1 cellular context compared by ENCODE assay signal in the genomic region with DNA sequence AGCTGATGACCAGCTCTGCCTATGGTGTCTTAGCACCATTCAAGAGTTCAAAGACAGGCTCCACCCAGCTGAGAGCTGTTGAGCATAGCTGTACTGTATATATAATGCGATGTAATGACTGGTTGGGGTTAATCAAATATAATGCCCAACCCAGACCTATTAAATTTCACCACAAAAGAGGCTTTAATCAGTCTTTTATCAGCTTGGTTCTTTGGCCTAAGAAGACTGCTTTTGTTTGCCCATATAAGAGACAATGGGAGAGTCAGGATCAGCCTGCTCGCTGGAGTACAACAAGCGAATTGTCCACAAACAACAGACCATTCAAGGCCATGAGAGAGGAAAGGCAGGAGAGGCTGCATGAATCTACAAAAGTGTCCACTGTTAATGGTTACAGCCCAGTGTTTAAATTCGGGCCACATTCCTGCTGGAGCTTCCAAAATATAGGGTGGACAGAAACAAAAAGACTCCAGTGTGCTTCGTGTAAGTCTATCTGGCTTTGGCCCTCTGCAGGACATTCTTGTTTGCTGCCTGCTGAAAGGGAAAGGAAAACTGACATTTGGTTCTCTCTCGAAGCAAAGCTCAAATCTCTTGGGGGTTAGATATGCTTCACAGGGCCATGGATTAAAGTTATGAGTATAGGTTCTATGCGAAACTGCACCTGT.
TF ChIP-seq lines count a peak whose summit lies in the region.

No MANE protein-coding gene starts in this region.

TF ChIP-seq in HepG2, 621 proteins besides CTCF, POLR2A, EP300 and RAD21 (continued from another document and continues in another):
- TF ChIP-seq, protein P1, sequence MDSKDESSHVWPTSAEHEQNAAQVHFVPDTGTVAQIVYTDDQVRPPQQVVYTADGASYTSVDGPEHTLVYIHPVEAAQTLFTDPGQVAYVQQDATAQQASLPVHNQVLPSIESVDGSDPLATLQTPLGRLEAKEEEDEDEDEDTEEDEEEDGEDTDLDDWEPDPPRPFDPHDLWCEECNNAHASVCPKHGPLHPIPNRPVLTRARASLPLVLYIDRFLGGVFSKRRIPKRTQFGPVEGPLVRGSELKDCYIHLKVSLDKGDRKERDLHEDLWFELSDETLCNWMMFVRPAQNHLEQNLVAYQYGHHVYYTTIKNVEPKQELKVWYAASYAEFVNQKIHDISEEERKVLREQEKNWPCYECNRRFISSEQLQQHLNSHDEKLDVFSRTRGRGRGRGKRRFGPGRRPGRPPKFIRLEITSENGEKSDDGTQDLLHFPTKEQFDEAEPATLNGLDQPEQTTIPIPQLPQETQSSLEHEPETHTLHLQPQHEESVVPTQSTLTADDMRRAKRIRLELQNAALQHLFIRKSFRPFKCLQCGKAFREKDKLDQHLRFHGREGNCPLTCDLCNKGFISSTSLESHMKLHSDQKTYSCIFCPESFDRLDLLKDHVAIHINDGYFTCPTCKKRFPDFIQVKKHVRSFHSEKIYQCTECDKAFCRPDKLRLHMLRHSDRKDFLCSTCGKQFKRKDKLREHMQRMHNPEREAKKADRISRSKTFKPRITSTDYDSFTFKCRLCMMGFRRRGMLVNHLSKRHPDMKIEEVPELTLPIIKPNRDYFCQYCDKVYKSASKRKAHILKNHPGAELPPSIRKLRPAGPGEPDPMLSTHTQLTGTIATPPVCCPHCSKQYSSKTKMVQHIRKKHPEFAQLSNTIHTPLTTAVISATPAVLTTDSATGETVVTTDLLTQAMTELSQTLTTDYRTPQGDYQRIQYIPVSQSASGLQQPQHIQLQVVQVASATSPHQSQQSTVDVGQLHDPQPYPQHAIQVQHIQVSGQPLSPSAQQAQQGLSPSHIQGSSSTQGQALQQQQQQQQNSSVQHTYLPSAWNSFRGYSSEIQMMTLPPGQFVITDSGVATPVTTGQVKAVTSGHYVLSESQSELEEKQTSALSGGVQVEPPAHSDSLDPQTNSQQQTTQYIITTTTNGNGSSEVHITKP (CRISPR knock-in tag; IDR thresholded peaks at IDR 0.05; ENCODE audit: low read depth): peak; percentile 72
- TF ChIP-seq, protein P2, sequence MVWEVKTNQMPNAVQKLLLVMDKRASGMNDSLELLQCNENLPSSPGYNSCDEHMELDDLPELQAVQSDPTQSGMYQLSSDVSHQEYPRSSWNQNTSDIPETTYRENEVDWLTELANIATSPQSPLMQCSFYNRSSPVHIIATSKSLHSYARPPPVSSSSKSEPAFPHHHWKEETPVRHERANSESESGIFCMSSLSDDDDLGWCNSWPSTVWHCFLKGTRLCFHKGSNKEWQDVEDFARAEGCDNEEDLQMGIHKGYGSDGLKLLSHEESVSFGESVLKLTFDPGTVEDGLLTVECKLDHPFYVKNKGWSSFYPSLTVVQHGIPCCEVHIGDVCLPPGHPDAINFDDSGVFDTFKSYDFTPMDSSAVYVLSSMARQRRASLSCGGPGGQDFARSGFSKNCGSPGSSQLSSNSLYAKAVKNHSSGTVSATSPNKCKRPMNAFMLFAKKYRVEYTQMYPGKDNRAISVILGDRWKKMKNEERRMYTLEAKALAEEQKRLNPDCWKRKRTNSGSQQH (CRISPR knock-in tag; IDR thresholded peaks at IDR 0.05; ENCODE audit: low read depth): no peak
- TF ChIP-seq NR2F6 (IDR thresholded peaks at IDR 0.05) (peak; percentile 67), NR2F6 (CRISPR knock-in tag; IDR thresholded peaks at IDR 0.05) (peak; percentile 77), YEATS2 (CRISPR knock-in tag; IDR thresholded peaks at IDR 0.05; ENCODE audit: borderline replicate concordance) (0 out of 2 replicates have a peak, but pooled peaks have one; percentile 47), ZNF572 (CRISPR knock-in tag; IDR thresholded peaks at IDR 0.05) (no peak), ZNF180 (CRISPR knock-in tag; IDR thresholded peaks at IDR 0.05; ENCODE audit: borderline replicate concordance, low read depth) (no peak), ZBTB7B (CRISPR knock-in tag; IDR thresholded peaks at IDR 0.05) (0 out of 2 replicates have a peak, but pooled peaks have one; percentile 34), ZNF292 (CRISPR knock-in tag; IDR thresholded peaks at IDR 0.05; ENCODE audit: borderline replicate concordance, low read depth) (peak; percentile 50; the same call in 1 of the 2 replicates), ZNF614 (CRISPR knock-in tag; IDR thresholded peaks at IDR 0.05; ENCODE audit: borderline replicate concordance) (peak; percentile 82), ZC3H13 (CRISPR knock-in tag; IDR thresholded peaks at IDR 0.05) (no peak), ZNF124 (CRISPR knock-in tag; IDR thresholded peaks at IDR 0.05) (0 out of 2 replicates have a peak, but pooled peaks have one; percentile 80), KLF11 (CRISPR knock-in tag; IDR thresholded peaks at IDR 0.05) (peak; percentile 78), BCL6 (CRISPR knock-in tag; IDR thresholded peaks at IDR 0.05) (peak; percentile 58; the same call in 1 of the 2 replicates), HOXA9 (CRISPR knock-in tag; IDR thresholded peaks at IDR 0.05; ENCODE audit: borderline replicate concordance) (no peak), GLI4 (CRISPR knock-in tag; IDR thresholded peaks at IDR 0.05; ENCODE audit: borderline replicate concordance) (no peak; the same call in 1 of the 2 replicates), PHF5A (CRISPR knock-in tag; IDR thresholded peaks at IDR 0.05; ENCODE audit: low read depth, unreplicated experiment) (peak; percentile 61), CEBPG (CRISPR knock-in tag; IDR thresholded peaks at IDR 0.05) (peak; percentile 51), SIX1 (CRISPR knock-in tag; IDR thresholded peaks at IDR 0.05; ENCODE audit: borderline replicate concordance) (peak; percentile 56), ZNF335 (CRISPR knock-in tag; IDR thresholded peaks at IDR 0.05) (no peak), ZSCAN29 (CRISPR knock-in tag; conservative IDR thresholded peaks at IDR 0.05) (peak; percentile 82), ZNF556 (CRISPR knock-in tag; IDR thresholded peaks at IDR 0.05; ENCODE audit: borderline replicate concordance) (peak; percentile 78; the same call in 1 of the 2 replicates), KLF12 (CRISPR knock-in tag; IDR thresholded peaks at IDR 0.05; ENCODE audit: borderline replicate concordance) (no peak), POGZ (CRISPR knock-in tag; IDR thresholded peaks at IDR 0.05) (peak; percentile 34)
- TF ChIP-seq, protein P3, sequence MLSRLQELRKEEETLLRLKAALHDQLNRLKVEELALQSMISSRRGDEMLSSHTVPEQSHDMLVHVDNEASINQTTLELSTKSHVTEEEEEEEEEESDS (CRISPR knock-in tag; IDR thresholded peaks at IDR 0.05; ENCODE audit: borderline replicate concordance): 0 out of 2 replicates have a peak, but pooled peaks have one; percentile 30
- TF ChIP-seq, protein P4, sequence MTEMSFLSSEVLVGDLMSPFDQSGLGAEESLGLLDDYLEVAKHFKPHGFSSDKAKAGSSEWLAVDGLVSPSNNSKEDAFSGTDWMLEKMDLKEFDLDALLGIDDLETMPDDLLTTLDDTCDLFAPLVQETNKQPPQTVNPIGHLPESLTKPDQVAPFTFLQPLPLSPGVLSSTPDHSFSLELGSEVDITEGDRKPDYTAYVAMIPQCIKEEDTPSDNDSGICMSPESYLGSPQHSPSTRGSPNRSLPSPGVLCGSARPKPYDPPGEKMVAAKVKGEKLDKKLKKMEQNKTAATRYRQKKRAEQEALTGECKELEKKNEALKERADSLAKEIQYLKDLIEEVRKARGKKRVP (CRISPR knock-in tag; IDR thresholded peaks at IDR 0.05): peak in 1 of 2 experiments; percentile 46; a peak in 1 of 4 replicates
- TF ChIP-seq, protein P5, sequence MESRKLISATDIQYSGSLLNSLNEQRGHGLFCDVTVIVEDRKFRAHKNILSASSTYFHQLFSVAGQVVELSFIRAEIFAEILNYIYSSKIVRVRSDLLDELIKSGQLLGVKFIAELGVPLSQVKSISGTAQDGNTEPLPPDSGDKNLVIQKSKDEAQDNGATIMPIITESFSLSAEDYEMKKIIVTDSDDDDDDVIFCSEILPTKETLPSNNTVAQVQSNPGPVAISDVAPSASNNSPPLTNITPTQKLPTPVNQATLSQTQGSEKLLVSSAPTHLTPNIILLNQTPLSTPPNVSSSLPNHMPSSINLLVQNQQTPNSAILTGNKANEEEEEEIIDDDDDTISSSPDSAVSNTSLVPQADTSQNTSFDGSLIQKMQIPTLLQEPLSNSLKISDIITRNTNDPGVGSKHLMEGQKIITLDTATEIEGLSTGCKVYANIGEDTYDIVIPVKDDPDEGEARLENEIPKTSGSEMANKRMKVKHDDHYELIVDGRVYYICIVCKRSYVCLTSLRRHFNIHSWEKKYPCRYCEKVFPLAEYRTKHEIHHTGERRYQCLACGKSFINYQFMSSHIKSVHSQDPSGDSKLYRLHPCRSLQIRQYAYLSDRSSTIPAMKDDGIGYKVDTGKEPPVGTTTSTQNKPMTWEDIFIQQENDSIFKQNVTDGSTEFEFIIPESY (CRISPR knock-in tag; IDR thresholded peaks at IDR 0.05): 0 out of 2 replicates have a peak, but pooled peaks have one; percentile 31
- TF ChIP-seq, protein P6, sequence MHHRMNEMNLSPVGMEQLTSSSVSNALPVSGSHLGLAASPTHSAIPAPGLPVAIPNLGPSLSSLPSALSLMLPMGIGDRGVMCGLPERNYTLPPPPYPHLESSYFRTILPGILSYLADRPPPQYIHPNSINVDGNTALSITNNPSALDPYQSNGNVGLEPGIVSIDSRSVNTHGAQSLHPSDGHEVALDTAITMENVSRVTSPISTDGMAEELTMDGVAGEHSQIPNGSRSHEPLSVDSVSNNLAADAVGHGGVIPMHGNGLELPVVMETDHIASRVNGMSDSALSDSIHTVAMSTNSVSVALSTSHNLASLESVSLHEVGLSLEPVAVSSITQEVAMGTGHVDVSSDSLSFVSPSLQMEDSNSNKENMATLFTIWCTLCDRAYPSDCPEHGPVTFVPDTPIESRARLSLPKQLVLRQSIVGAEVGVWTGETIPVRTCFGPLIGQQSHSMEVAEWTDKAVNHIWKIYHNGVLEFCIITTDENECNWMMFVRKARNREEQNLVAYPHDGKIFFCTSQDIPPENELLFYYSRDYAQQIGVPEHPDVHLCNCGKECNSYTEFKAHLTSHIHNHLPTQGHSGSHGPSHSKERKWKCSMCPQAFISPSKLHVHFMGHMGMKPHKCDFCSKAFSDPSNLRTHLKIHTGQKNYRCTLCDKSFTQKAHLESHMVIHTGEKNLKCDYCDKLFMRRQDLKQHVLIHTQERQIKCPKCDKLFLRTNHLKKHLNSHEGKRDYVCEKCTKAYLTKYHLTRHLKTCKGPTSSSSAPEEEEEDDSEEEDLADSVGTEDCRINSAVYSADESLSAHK (CRISPR knock-in tag; IDR thresholded peaks at IDR 0.05; ENCODE audit: borderline replicate concordance): no peak
- TF ChIP-seq, protein P7, sequence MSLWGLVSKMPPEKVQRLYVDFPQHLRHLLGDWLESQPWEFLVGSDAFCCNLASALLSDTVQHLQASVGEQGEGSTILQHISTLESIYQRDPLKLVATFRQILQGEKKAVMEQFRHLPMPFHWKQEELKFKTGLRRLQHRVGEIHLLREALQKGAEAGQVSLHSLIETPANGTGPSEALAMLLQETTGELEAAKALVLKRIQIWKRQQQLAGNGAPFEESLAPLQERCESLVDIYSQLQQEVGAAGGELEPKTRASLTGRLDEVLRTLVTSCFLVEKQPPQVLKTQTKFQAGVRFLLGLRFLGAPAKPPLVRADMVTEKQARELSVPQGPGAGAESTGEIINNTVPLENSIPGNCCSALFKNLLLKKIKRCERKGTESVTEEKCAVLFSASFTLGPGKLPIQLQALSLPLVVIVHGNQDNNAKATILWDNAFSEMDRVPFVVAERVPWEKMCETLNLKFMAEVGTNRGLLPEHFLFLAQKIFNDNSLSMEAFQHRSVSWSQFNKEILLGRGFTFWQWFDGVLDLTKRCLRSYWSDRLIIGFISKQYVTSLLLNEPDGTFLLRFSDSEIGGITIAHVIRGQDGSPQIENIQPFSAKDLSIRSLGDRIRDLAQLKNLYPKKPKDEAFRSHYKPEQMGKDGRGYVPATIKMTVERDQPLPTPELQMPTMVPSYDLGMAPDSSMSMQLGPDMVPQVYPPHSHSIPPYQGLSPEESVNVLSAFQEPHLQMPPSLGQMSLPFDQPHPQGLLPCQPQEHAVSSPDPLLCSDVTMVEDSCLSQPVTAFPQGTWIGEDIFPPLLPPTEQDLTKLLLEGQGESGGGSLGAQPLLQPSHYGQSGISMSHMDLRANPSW (CRISPR knock-in tag; IDR thresholded peaks at IDR 0.05; ENCODE audit: borderline replicate concordance): 0 out of 2 replicates have a peak, but pooled peaks have one; percentile 20
- TF ChIP-seq, protein P8, sequence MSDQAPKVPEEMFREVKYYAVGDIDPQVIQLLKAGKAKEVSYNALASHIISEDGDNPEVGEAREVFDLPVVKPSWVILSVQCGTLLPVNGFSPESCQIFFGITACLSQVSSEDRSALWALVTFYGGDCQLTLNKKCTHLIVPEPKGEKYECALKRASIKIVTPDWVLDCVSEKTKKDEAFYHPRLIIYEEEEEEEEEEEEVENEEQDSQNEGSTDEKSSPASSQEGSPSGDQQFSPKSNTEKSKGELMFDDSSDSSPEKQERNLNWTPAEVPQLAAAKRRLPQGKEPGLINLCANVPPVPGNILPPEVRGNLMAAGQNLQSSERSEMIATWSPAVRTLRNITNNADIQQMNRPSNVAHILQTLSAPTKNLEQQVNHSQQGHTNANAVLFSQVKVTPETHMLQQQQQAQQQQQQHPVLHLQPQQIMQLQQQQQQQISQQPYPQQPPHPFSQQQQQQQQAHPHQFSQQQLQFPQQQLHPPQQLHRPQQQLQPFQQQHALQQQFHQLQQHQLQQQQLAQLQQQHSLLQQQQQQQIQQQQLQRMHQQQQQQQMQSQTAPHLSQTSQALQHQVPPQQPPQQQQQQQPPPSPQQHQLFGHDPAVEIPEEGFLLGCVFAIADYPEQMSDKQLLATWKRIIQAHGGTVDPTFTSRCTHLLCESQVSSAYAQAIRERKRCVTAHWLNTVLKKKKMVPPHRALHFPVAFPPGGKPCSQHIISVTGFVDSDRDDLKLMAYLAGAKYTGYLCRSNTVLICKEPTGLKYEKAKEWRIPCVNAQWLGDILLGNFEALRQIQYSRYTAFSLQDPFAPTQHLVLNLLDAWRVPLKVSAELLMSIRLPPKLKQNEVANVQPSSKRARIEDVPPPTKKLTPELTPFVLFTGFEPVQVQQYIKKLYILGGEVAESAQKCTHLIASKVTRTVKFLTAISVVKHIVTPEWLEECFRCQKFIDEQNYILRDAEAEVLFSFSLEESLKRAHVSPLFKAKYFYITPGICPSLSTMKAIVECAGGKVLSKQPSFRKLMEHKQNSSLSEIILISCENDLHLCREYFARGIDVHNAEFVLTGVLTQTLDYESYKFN (CRISPR knock-in tag; conservative IDR thresholded peaks at IDR 0.05): peak; percentile 69
- TF ChIP-seq, protein P9, sequence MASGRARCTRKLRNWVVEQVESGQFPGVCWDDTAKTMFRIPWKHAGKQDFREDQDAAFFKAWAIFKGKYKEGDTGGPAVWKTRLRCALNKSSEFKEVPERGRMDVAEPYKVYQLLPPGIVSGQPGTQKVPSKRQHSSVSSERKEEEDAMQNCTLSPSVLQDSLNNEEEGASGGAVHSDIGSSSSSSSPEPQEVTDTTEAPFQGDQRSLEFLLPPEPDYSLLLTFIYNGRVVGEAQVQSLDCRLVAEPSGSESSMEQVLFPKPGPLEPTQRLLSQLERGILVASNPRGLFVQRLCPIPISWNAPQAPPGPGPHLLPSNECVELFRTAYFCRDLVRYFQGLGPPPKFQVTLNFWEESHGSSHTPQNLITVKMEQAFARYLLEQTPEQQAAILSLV (CRISPR knock-in tag; IDR thresholded peaks at IDR 0.05; ENCODE audit: borderline replicate concordance): no peak
- TF ChIP-seq, protein P10, sequence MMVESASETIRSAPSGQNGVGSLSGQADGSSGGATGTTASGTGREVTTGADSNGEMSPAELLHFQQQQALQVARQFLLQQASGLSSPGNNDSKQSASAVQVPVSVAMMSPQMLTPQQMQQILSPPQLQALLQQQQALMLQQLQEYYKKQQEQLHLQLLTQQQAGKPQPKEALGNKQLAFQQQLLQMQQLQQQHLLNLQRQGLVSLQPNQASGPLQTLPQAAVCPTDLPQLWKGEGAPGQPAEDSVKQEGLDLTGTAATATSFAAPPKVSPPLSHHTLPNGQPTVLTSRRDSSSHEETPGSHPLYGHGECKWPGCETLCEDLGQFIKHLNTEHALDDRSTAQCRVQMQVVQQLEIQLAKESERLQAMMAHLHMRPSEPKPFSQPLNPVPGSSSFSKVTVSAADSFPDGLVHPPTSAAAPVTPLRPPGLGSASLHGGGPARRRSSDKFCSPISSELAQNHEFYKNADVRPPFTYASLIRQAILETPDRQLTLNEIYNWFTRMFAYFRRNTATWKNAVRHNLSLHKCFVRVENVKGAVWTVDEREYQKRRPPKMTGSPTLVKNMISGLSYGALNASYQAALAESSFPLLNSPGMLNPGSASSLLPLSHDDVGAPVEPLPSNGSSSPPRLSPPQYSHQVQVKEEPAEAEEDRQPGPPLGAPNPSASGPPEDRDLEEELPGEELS (CRISPR knock-in tag; IDR thresholded peaks at IDR 0.05): peak; percentile 87
